Comparison of ENCODE assay signal across 12 cellular contexts in the genomic region with DNA sequence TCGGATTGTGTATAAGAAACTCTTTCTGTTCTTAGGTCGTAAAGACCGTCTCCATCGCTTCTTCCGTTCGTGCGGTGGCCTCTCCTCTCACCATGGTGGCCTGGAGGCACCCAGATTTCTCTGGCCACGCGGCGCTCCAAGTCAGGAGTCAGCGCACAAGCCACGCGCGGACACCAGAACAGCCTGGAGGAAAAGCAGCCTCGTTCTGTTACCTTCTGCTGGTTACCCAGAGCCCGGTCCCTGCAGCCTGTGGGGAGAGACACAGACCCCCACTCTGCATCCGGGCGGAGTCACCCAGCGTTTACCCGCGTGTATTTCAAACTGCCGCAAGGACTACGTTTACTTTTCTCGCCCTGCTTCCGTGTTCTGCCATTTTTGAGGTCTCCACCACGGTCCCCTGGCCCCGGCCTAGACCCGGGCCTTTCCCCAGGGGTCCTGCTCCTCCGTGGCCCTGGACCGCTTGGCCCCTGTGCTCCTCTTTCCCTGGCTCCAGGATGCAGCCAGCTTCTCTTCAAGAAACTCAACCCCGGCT.
DNase-seq lines count a peak whose midpoint lies in the region; ATAC-seq and TF ChIP-seq lines count a peak whose summit lies in the region.
"Had no signal": no experiment of that assay in that cellular context is flagged by ENCODE, and none has a peak within 500 bp of the region (broad histone marks: within the 10 kb centered on the region; RNA-seq: fewer than 3 reads in every experiment).

No MANE protein-coding gene starts in this region.

- no peaks in the 10 kb centered on the region for H3K9me3 ChIP-seq in stomach
- H3K9me3 ChIP-seq in A673 (ENCODE audit: low read depth, low read length, poor library complexity, severe bottlenecking), result no peaks in the 10 kb centered on the region
- H3K9me3 ChIP-seq: thyroid gland had no signal

- H3K27ac Mint-ChIP-seq in activated T-helper 2 cell treated with anti-CD3 and anti-CD28 coated beads, Interferon-gamma antibody, Interleukin-2, Interleukin-4, amounts not matched to agents 10 μg/mL and 5 μg/mL and 100 μg/mL, durations not matched to agents 14 hours and 24 hours and 36 hours, result no peak overlapping the region
- H3K27ac Mint-ChIP-seq in memory B cell, result no peak overlapping the region

- TF ChIP-seq EP300 in stomach (IDR thresholded peaks at IDR 0.05), result no peak

- no peak for TF ChIP-seq CTCF in stomach (IDR thresholded peaks at IDR 0.05)
- TF ChIP-seq CTCF in A673 (conservative IDR thresholded peaks at IDR 0.05; ENCODE audit: low read depth, low read length), result no peak

- H3K36me3 ChIP-seq in stomach (no peaks in the 10 kb centered on the region), A673 (ENCODE audit: insufficient read depth, low read length, poor library complexity, severe bottlenecking) (no peaks in the 10 kb centered on the region)
- H3K36me3 ChIP-seq: thyroid gland had no signal

- no peak for TF ChIP-seq POLR2A in stomach (IDR thresholded peaks at IDR 0.05)

- intact Hi-C loops in activated T-helper 2 cell treated with anti-CD3 and anti-CD28 coated beads, Interferon-gamma antibody, Interleukin-2, Interleukin-4, amounts not matched to agents 10 μg/mL and 5 μg/mL and 100 μg/mL, durations not matched to agents 14 hours and 24 hours and 36 hours (cut with micrococcal nuclease), result no loop called here
- intact Hi-C loops in stomach (cut with DNase I; ENCODE audit: low total_unique reads), result no loop called here
- intact Hi-C loops in A673 (cut with micrococcal nuclease; ENCODE audit: unreplicated experiment), result no loop called here

- no peak for DNase-seq in activated T-helper 2 cell treated with anti-CD3 and anti-CD28 coated beads, Interferon-gamma antibody, Interleukin-2, Interleukin-4, amounts not matched to agents 10 μg/mL and 5 μg/mL and 100 μg/mL, durations not matched to agents 14 hours and 24 hours and 36 hours (ENCODE audit: low spot score)
- DNase-seq in memory B cell (ENCODE audit: low spot score in 2 of 2) (no peak), stomach (no peak), A673 (ENCODE audit: low spot score) (no peak)
- DNase-seq: GM23248, NCI-H1092 had no signal

- H3K27me3 ChIP-seq in stomach (peaks cover 0 to 44% (median 4%) of the 10 kb centered on the region in 3 donors), A673 (replicated peaks; ENCODE audit: insufficient read depth, low read depth, low read length, poor library complexity) (no peaks in the 10 kb centered on the region)
- H3K27me3 ChIP-seq: thyroid gland had no signal

- WGBS in stomach, 5 donors, result 70 to 81% (median 76%) methylated on average over 31 of the region's 31 CpGs

- H3K36me3 Mint-ChIP-seq in activated T-helper 2 cell treated with anti-CD3 and anti-CD28 coated beads, Interferon-gamma antibody, Interleukin-2, Interleukin-4, amounts not matched to agents 10 μg/mL and 5 μg/mL and 100 μg/mL, durations not matched to agents 14 hours and 24 hours and 36 hours (ENCODE audit: low read depth), result no peaks in the 10 kb centered on the region
- H3K36me3 Mint-ChIP-seq in memory B cell, result no peaks in the 10 kb centered on the region

- H3K4me3 Mint-ChIP-seq in activated T-helper 2 cell treated with anti-CD3 and anti-CD28 coated beads, Interferon-gamma antibody, Interleukin-2, Interleukin-4, amounts not matched to agents 10 μg/mL and 5 μg/mL and 100 μg/mL, durations not matched to agents 14 hours and 24 hours and 36 hours (ENCODE audit: low read depth), result peak overlapping the region; percentile 86
- peak overlapping the region; percentile 87 for H3K4me3 Mint-ChIP-seq in memory B cell

- POLR2A ChIA-PET in A673 (lab: Charles Lee; ENCODE audit: low non-redundant PET), result no interaction called here

- BruUV-seq in A673 (replicated peaks; lab: Mats Ljungman, UMichigan), result no TSS peak

- H3K4me1 Mint-ChIP-seq in activated T-helper 2 cell treated with anti-CD3 and anti-CD28 coated beads, Interferon-gamma antibody, Interleukin-2, Interleukin-4, amounts not matched to agents 10 μg/mL and 5 μg/mL and 100 μg/mL, durations not matched to agents 14 hours and 24 hours and 36 hours (ENCODE audit: low read depth), result peaks cover 5% of the 10 kb centered on the region
- H3K4me1 Mint-ChIP-seq in memory B cell, result peaks cover 3% of the 10 kb centered on the region

- peak; percentile 30 for ATAC-seq in HG03066 (IDR thresholded peaks at IDR 0.05; ENCODE audit: low read depth, unreplicated experiment)
- ATAC-seq in memory B cell (ENCODE audit: low read depth), result no peak
- no peak for ATAC-seq in GM18870 (IDR thresholded peaks at IDR 0.05; ENCODE audit: unreplicated experiment)
- ATAC-seq in GM18858 (IDR thresholded peaks at IDR 0.05; ENCODE audit: unreplicated experiment), result no peak
- ATAC-seq in HG02798 (IDR thresholded peaks at IDR 0.05; ENCODE audit: poor library complexity, unreplicated experiment), result no peak

- no peaks in the 10 kb centered on the region for H3K4me1 ChIP-seq in stomach
- H3K4me1 ChIP-seq in A673 (ENCODE audit: insufficient read depth, low read length, poor library complexity, severe bottlenecking), result peaks cover 4% of the 10 kb centered on the region
- H3K4me1 ChIP-seq: thyroid gland had no signal

- no peaks in the 10 kb centered on the region for H3K9me3 Mint-ChIP-seq in activated T-helper 2 cell treated with anti-CD3 and anti-CD28 coated beads, Interferon-gamma antibody, Interleukin-2, Interleukin-4, amounts not matched to agents 10 μg/mL and 5 μg/mL and 100 μg/mL, durations not matched to agents 14 hours and 24 hours and 36 hours
- H3K9me3 Mint-ChIP-seq in memory B cell, result no peaks in the 10 kb centered on the region

- H3K27ac ChIP-seq in stomach (no peak overlapping the region), A673 (ENCODE audit: low read depth, low read length, poor library complexity, severe bottlenecking) (no peak overlapping the region)
- H3K27ac ChIP-seq: GM23248, thyroid gland had no signal

- no peaks in the 10 kb centered on the region for H3K27me3 Mint-ChIP-seq in activated T-helper 2 cell treated with anti-CD3 and anti-CD28 coated beads, Interferon-gamma antibody, Interleukin-2, Interleukin-4, amounts not matched to agents 10 μg/mL and 5 μg/mL and 100 μg/mL, durations not matched to agents 14 hours and 24 hours and 36 hours (ENCODE audit: low read depth)
- no peaks in the 10 kb centered on the region for H3K27me3 Mint-ChIP-seq in memory B cell

- H3K4me3 ChIP-seq in stomach (peak overlapping the region; percentile 28 to 42 (median 40)), A673 (ENCODE audit: low read depth, low read length, poor library complexity, severe bottlenecking) (no peak overlapping the region)
- H3K4me3 ChIP-seq: GM23248, lung had no signal

- CTCF ChIA-PET in A673 (lab: Charles Lee), result no interaction called here
